8 cellular contexts compared by ENCODE assay signal in the genomic region with DNA sequence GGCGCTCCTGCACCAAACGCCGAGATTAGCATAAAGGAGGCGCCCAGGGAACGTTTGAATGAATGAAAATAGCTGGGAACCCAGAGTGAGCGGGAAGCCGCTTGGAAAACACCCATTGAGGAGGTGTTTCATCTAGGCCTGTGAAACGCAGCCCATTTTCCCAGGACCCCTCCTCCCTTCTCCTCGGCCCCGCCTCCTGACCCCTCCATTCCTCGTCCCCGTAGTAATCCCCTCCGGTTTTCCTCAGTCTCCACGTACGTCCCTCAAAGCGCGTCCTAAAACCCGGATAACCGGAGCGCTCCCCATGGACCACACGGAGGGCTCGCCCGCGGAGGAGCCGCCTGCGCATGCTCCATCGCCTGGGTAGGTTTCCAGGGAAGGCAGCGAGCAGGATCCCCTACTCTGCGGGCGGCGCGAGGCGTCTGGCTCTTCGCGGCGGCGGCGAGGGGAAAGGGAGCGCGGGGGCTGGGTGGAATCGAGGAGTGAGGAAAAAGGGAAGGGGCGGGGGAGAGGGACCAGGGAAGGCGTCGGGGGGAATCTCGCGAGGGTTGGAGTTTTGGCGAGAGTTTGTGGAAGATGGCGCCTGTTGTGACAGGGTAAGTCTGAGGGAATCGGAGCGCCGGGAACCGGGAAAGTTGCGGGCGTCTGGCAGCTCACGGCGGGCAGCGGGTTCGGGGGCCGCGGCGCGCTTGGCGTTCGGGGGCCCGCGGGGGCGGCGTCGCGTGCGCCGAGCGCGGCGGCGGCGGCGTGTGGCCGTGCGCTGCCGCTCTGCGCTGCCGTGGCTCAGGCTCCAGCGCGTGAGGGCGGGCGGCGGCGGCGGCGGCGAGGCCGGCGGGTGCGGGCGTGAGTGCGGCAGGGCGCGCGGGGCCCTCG.
DNase-seq lines count a peak whose midpoint lies in the region; ATAC-seq and TF ChIP-seq lines count a peak whose summit lies in the region.

Gene RBPJ (plus strand): TSS at position 562 of the 873 bp plus-strand sequence. CDS start 15 bp downstream, at position 577.

- DNase-seq in AG08396 (ENCODE audit: low spot score) (peak; percentile 92), NCI-H748 treated with DMSO at 0.1 percent for 48 hours (lab: John Stamatoyannopoulos, UW) (peak; percentile 55), dedifferentiated amniotic fluid mesenchymal stem cell (ENCODE audit: extremely low spot score) (peak; percentile 96), left kidney (ENCODE audit: low read depth, low spot score) (peak; percentile 99)
- DNase-seq in activated CD4-positive, alpha-beta T cell treated with anti-CD3 and anti-CD28 coated beads, Interleukin-2, amount 50 U/mL, for 1 hour, result peak; percentile 83
- peak; percentile 84 for DNase-seq in stimulated activated CD4-positive, alpha-beta T cell treated with anti-CD3 and anti-CD28 coated beads, Interleukin-1b, Interleukin-23, amount 100 ng/mL, for 48 hours

- ATAC-seq in HG03520 (IDR thresholded peaks at IDR 0.05; ENCODE audit: unreplicated experiment), result peak; percentile 14

- TF ChIP-seq POLR2A in GM19099 (IDR thresholded peaks at IDR 0.05; ENCODE audit: extremely low read depth, insufficient read length, low read depth), result peak; percentile 54

Comparison
In these comparisons a context has a peak if more than half of its experiments do, and no peak if none do; other contexts are left out.
1. Peak in every context shown above with its lines: DNase-seq and ATAC-seq.